ENCODE assay signal across 21 cellular contexts in the genomic region with DNA sequence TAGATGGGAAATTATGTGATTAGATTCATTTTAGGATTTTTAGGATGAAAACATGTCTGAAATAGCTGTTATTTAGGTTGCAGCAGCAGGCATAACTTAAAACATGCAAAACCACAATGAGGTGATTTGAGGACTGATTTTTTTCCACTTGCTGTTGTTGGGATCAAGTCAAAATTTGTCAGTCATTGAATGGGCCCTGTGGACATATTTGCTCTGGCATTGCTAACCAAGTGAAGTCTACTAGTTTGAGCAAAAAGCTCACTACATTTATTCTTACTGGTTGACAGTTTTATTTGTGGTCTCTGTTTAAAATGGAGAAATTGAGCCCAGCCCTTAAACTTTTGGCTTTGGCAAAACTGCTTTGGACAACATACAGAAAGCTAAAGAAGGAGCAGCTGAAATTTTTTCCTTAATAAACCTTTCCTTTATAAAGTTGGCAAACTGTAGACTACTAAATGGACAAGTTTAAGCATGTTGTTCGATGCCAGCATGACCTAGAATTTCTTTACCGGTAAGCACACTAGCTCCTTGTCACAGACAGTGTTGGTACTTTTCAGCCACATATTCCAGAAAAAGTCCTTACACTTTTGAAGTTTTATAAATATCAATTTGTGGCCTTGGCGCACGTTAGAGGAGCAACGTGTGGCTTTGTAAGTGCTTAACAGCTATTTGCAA.
A peak's percentile ranks its signal among the peaks of the same experiment; 100 is the strongest.
DNase-seq lines count a peak whose midpoint lies in the region; ATAC-seq and TF ChIP-seq lines count a peak whose summit lies in the region.
"Had no signal": no experiment of that assay in that cellular context is flagged by ENCODE, and none has a peak within 500 bp of the region (broad histone marks: within the 10 kb centered on the region; RNA-seq: fewer than 3 reads in every experiment).

No MANE protein-coding gene starts in this region.

- no peaks in the 10 kb centered on the region for H3K9me3 ChIP-seq in SK-N-MC (ENCODE audit: low read depth, low read length)
- no peaks in the 10 kb centered on the region for H3K9me3 ChIP-seq in tibial artery
- H3K9me3 ChIP-seq: A549, BLaER1 had no signal

- ATAC-seq in foreskin keratinocyte (peak; percentile 39), GM18868 (IDR thresholded peaks at IDR 0.05; ENCODE audit: unreplicated experiment) (no peak)
- ATAC-seq: A549, GM12878, GM23338, HCT116 had no signal

- TF ChIP-seq CTCF in epithelial cell of esophagus (IDR thresholded peaks at IDR 0.05; ENCODE audit: insufficient read depth, low read depth, low read length, missing control alignments) (no peak), foreskin keratinocyte (conservative IDR thresholded peaks at IDR 0.05) (no peak), tibial artery (IDR thresholded peaks at IDR 0.05) (no peak)

- intact Hi-C loops in tibial artery (cut with DNase I; ENCODE audit: low total_unique reads): no loop called here

- peaks cover 9% of the 10 kb centered on the region for H3K4me1 ChIP-seq in foreskin keratinocyte
- peaks cover 0 to 19% (median 6%) of the 10 kb centered on the region in 4 donors for H3K4me1 ChIP-seq in tibial artery
- H3K4me1 ChIP-seq: A549, BLaER1 had no signal

- no peaks in the 10 kb centered on the region for H3K36me3 ChIP-seq in SK-N-MC (ENCODE audit: insufficient read depth, low read length)
- H3K36me3 ChIP-seq in tibial artery: no peaks in the 10 kb centered on the region
- H3K36me3 ChIP-seq: BLaER1 had no signal

- 0 out of 2 replicates have a peak overlapping the region, but pooled peaks have one; percentile 11 for H3K4me3 ChIP-seq in SK-N-MC
- no peak overlapping the region for H3K4me3 ChIP-seq in epithelial cell of esophagus (ENCODE audit: low read length)
- H3K4me3 ChIP-seq in tibial artery: no peak overlapping the region
- H3K4me3 ChIP-seq: A549, BLaER1, GM12878, GM23338 had no signal

- H3K27ac ChIP-seq in SK-N-MC (peak overlapping the region; percentile 68; the same call in 1 of the 2 replicates), foreskin keratinocyte (no peak overlapping the region), tibial artery (peak overlapping the region; percentile 9 to 40)
- H3K27ac ChIP-seq: A549, BLaER1 had no signal

- no peaks in the 10 kb centered on the region for H3K27me3 ChIP-seq in foreskin keratinocyte
- H3K27me3 ChIP-seq in tibial artery: no peaks in the 10 kb centered on the region
- H3K27me3 ChIP-seq: BLaER1 had no signal

- no peak overlapping the region for H3K9ac ChIP-seq in SK-N-MC (ENCODE audit: insufficient read length)
- H3K9ac ChIP-seq: BLaER1 had no signal

- DNase-seq in SK-N-MC (ENCODE audit: low read depth, low spot score) (no peak), epithelial cell of esophagus (ENCODE audit: low read depth) (peak; percentile 65), foreskin keratinocyte (peak; percentile 15 to 53), tibial artery (no peak), cortex of kidney (lab: John Stamatoyannopoulos, UW) (no peak), dedifferentiated amniotic fluid mesenchymal stem cell (ENCODE audit: extremely low spot score) (no peak)
- DNase-seq: Calu3; CD4-positive, alpha-beta memory T cell; GF-D8; Kasumi-1; MM.1S; NCI-H1092 treated with DMSO at 0.1 percent for 48 hours; NCI-H146; NCI-H2029 treated with DMSO at 0.1 percent for 48 hours; Right ventricle myocardium superior had no signal

Comparison
In these comparisons a context has a peak if more than half of its experiments do, and no peak if none do; other contexts are left out.
1. DNase-seq: peak in epithelial cell of esophagus (single experiment) and foreskin keratinocyte (2 of 2); none in SK-N-MC (single experiment), tibial artery (0 of 2), cortex of kidney (single experiment) and dedifferentiated amniotic fluid mesenchymal stem cell (single experiment).